ENCODE assay signal across 1 cellular context in the genomic region with DNA sequence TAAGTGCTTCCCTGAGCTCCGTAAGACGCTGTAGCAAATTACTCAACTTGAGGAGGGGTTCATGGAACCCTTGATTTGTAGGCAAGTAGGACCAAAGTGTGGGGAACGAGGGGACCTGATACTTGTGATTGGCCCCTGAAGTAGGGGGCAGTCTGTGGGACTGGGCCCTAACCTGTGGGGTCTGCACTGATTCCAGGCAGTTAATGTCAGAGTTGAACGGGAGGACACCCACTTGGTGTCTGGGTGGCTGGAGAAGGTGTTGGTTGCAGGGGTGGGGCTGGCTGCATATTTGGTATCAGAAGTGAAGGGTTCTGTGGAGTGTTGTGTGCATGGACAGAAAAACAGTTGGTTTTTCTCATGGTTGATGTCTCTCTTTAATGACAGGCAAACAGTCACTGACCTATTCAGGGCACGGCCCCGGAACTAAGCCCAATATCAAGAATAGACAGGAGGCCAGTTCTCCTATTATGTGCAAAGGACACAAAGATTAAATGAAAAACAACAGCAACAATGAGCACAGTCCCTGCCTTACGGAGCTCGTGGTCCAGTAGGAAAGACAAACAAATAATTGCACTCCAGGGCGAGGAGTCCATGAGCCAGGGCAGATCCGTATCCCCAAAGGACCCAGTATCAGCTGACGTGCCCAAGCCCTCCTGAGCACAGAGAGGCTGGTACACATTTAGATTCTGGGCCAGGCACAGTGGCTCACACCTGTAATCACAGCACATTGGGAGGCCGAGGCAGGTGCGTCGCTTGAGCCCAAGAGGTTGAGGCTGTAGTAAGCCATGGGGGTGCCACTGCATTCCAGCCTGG.
TF ChIP-seq lines count a peak whose summit lies in the region.

No MANE protein-coding gene starts in this region.

TF ChIP-seq in HepG2, 621 proteins besides CTCF, POLR2A, EP300 and RAD21 (continues in another document):
- TF ChIP-seq PRDM15 (CRISPR knock-in tag; IDR thresholded peaks at IDR 0.05) = no peak
- no peak for TF ChIP-seq KDM5A (IDR thresholded peaks at IDR 0.05; ENCODE audit: borderline replicate concordance, low read length)
- no peak for TF ChIP-seq WIZ (CRISPR knock-in tag; IDR thresholded peaks at IDR 0.05)
- TF ChIP-seq RFXAP (CRISPR knock-in tag; IDR thresholded peaks at IDR 0.05; ENCODE audit: borderline replicate concordance) = peak; percentile 2; the same call in 1 of the 2 replicates
- no peak for TF ChIP-seq DMTF1 (CRISPR knock-in tag; IDR thresholded peaks at IDR 0.05)
- peak; percentile 71; the same call in 1 of the 2 replicates for TF ChIP-seq MXD4 (CRISPR knock-in tag; IDR thresholded peaks at IDR 0.05)
- TF ChIP-seq CSRNP1 (CRISPR knock-in tag; IDR thresholded peaks at IDR 0.05) = 0 out of 2 replicates have a peak, but pooled peaks have one; percentile 41
- no peak for TF ChIP-seq REPIN1 (CRISPR knock-in tag; IDR thresholded peaks at IDR 0.05; ENCODE audit: borderline replicate concordance, low read depth)
- no peak for TF ChIP-seq ZNF749 (CRISPR knock-in tag; IDR thresholded peaks at IDR 0.05; ENCODE audit: borderline replicate concordance)
- TF ChIP-seq FOXM1 (CRISPR knock-in tag; IDR thresholded peaks at IDR 0.05) = no peak
- TF ChIP-seq RARG (CRISPR knock-in tag; IDR thresholded peaks at IDR 0.05; ENCODE audit: low read depth) = no peak
- TF ChIP-seq ZNF674 (CRISPR knock-in tag; IDR thresholded peaks at IDR 0.05; ENCODE audit: low read depth) = no peak
- no peak for TF ChIP-seq ZMYM4 (CRISPR knock-in tag; IDR thresholded peaks at IDR 0.05)
- TF ChIP-seq, protein P1, sequence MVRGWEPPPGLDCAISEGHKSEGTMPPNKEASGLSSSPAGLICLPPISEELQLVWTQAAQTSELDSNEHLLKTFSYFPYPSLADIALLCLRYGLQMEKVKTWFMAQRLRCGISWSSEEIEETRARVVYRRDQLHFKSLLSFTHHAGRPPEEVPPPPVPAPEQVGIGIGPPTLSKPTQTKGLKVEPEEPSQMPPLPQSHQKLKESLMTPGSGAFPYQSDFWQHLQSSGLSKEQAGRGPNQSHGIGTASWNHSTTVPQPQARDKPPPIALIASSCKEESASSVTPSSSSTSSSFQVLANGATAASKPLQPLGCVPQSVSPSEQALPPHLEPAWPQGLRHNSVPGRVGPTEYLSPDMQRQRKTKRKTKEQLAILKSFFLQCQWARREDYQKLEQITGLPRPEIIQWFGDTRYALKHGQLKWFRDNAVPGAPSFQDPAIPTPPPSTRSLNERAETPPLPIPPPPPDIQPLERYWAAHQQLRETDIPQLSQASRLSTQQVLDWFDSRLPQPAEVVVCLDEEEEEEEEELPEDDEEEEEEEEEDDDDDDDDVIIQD (CRISPR knock-in tag; IDR thresholded peaks at IDR 0.05; ENCODE audit: low read depth) = peak; percentile 55
- TF ChIP-seq SETDB1 (CRISPR knock-in tag; IDR thresholded peaks at IDR 0.05; ENCODE audit: borderline replicate concordance) = no peak
- peak; percentile 57; the same call in 1 of the 2 replicates for TF ChIP-seq ZFX (CRISPR knock-in tag; IDR thresholded peaks at IDR 0.05; ENCODE audit: low read depth)
- TF ChIP-seq, protein P2, sequence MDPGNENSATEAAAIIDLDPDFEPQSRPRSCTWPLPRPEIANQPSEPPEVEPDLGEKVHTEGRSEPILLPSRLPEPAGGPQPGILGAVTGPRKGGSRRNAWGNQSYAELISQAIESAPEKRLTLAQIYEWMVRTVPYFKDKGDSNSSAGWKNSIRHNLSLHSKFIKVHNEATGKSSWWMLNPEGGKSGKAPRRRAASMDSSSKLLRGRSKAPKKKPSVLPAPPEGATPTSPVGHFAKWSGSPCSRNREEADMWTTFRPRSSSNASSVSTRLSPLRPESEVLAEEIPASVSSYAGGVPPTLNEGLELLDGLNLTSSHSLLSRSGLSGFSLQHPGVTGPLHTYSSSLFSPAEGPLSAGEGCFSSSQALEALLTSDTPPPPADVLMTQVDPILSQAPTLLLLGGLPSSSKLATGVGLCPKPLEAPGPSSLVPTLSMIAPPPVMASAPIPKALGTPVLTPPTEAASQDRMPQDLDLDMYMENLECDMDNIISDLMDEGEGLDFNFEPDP (CRISPR knock-in tag; conservative IDR thresholded peaks at IDR 0.05) = no peak
- TF ChIP-seq SKIL (CRISPR knock-in tag; IDR thresholded peaks at IDR 0.05; ENCODE audit: borderline replicate concordance) = peak; percentile 89
- TF ChIP-seq GATAD2A (CRISPR knock-in tag; IDR thresholded peaks at IDR 0.05) = peak; percentile 76
- peak; percentile 82; the same call in 1 of the 2 replicates for TF ChIP-seq EEA1 (CRISPR knock-in tag; IDR thresholded peaks at IDR 0.05; ENCODE audit: borderline replicate concordance)
- peak; percentile 99 for TF ChIP-seq MED1 (CRISPR knock-in tag; IDR thresholded peaks at IDR 0.05)
- TF ChIP-seq ZSCAN5A (CRISPR knock-in tag; IDR thresholded peaks at IDR 0.05; ENCODE audit: borderline replicate concordance) = no peak
- no peak for TF ChIP-seq ZFP82 (CRISPR knock-in tag; IDR thresholded peaks at IDR 0.05; ENCODE audit: borderline replicate concordance)
- TF ChIP-seq ZBTB34 (CRISPR knock-in tag; IDR thresholded peaks at IDR 0.05) = no peak
- TF ChIP-seq ZNF841 (CRISPR knock-in tag; IDR thresholded peaks at IDR 0.05; ENCODE audit: borderline replicate concordance) = no peak
- 0 out of 2 replicates have a peak, but pooled peaks have one; percentile 10 for TF ChIP-seq KDM4B (CRISPR knock-in tag; IDR thresholded peaks at IDR 0.05)
- peak; percentile 14; the same call in 1 of the 2 replicates for TF ChIP-seq PATZ1 (CRISPR knock-in tag; IDR thresholded peaks at IDR 0.05)
- TF ChIP-seq FOXO1 (CRISPR knock-in tag; IDR thresholded peaks at IDR 0.05) = peak; percentile 90; the same call in 1 of the 2 replicates
- TF ChIP-seq IRF1 (CRISPR knock-in tag; IDR thresholded peaks at IDR 0.05; ENCODE audit: low read depth) = no peak
- TF ChIP-seq YEATS2 (CRISPR knock-in tag; IDR thresholded peaks at IDR 0.05; ENCODE audit: borderline replicate concordance) = no peak; the same call in 1 of the 2 replicates
- TF ChIP-seq NCOA2 (CRISPR knock-in tag; IDR thresholded peaks at IDR 0.05) = peak; percentile 74
- peak; percentile 99 for TF ChIP-seq SOX5 (CRISPR knock-in tag; IDR thresholded peaks at IDR 0.05; ENCODE audit: borderline replicate concordance)
- no peak for TF ChIP-seq ZNF121 (CRISPR knock-in tag; IDR thresholded peaks at IDR 0.05)
- no peak for TF ChIP-seq ZNF576 (CRISPR knock-in tag; IDR thresholded peaks at IDR 0.05)
